8 cellular contexts compared by ENCODE assay signal in genomic region chr18:54149078-54149697, GRCh38.
DNase-seq lines count a peak whose midpoint lies in the region; ATAC-seq lines count a peak whose summit lies in the region.

No MANE protein-coding gene starts in this region.

- DNase-seq in Ammon's horn (ENCODE audit: low spot score), result peak; percentile 15
- peak; percentile 72 to 74 for DNase-seq in activated T-cell treated with anti-CD3 and anti-CD28 coated beads, Interleukin-2, amount 50 U/mL, for 48 hours
- DNase-seq in iPS-NIHi11 (ENCODE audit: low spot score), result peak; percentile 35
- peak; percentile 40 for DNase-seq in stimulated activated CD8-positive, alpha-beta memory T cell treated with anti-CD3 and anti-CD28 coated beads, Interleukin-7, amount 100 ng/mL, for 24 hours (ENCODE audit: low read depth)
- no peak for DNase-seq in NCI-H146 (lab: John Stamatoyannopoulos, UW)
- DNase-seq in hippocampal formation (lab: John Stamatoyannopoulos, UW), result no peak

- ATAC-seq in GM19463 (IDR thresholded peaks at IDR 0.05; ENCODE audit: unreplicated experiment) (peak; percentile 51), HG03521 (IDR thresholded peaks at IDR 0.05; ENCODE audit: unreplicated experiment) (peak; percentile 36)

Comparison
In these comparisons a context has a peak if more than half of its experiments do, and no peak if none do; other contexts are left out.
1. DNase-seq: peak in Ammon's horn (single experiment), activated T-cell treated with anti-CD3 and anti-CD28 coated beads, Interleukin-2, amount 50 U/mL, for 48 hours (2 of 2), iPS-NIHi11 (single experiment) and stimulated activated CD8-positive, alpha-beta memory T cell treated with anti-CD3 and anti-CD28 coated beads, Interleukin-7, amount 100 ng/mL, for 24 hours (single experiment); none in NCI-H146 (single experiment) and hippocampal formation (0 of 2).